12 cellular contexts compared by ENCODE assay signal in the genomic region with DNA sequence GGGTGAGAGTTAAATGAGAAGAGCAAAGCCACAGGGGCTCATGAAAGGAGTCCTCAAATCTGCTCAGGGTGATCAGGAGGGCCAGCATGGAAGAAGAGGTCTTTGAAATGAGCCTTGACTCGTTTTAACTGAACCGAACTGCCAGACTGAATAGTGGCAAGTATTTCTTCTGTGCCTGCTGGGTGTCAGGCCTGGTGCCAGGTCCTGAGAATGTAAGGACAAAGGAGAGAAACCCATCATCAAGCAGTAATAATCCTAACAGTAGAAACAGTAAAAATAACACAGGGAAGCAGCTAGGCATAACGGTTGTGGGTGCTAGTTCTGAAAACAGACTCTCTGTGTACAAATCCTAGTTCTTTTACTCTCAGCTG. TPM values are rescaled to one million over a fixed set of nuclear protein-coding genes. Genes with fewer than 3 reads are reported as not detected.
DNase-seq lines count a peak whose midpoint lies in the region; ATAC-seq, FAIRE-seq and TF ChIP-seq lines count a peak whose summit lies in the region.
"Had no signal": no experiment of that assay in that cellular context is flagged by ENCODE, and none has a peak within 500 bp of the region (broad histone marks: within the 10 kb centered on the region; RNA-seq: fewer than 3 reads in every experiment).

No MANE protein-coding gene starts in this region.

- CTCF ChIA-PET in Calu3 (lab: Charles Lee) (interaction anchor here (1.3 kb wide), 1 partner anchor 17 kb away, joined by 4 read pairs; no protein-coding TSS in a partner anchor), endothelial cell of umbilical vein (lab: Charles Lee) (interaction anchor here (1.1 to 1.9 kb wide), 9 partner anchors 11 to 279 kb away, joined by 3 to 8 read pairs (median 5); no protein-coding TSS in a partner anchor)
- CTCF ChIA-PET in activated naive CD4-positive, alpha-beta T cell treated with anti-CD3 and anti-CD28 coated beads, Interleukin-2, amount 10 ng/mL, durations not matched to agents 7 days and 5 days (lab: Charles Lee), result no interaction called here

- peak overlapping the region; percentile 38 for H3K27ac Mint-ChIP-seq in Calu3 (ENCODE audit: unreplicated experiment)
- no peak overlapping the region for H3K27ac Mint-ChIP-seq in activated naive CD4-positive, alpha-beta T cell treated with anti-CD3 and anti-CD28 coated beads, Interleukin-2, amount 10 ng/mL, durations not matched to agents 7 days and 5 days
- H3K27ac Mint-ChIP-seq: progenitor cell of endocrine pancreas had no signal

- no peaks in the 10 kb centered on the region for H4K20me1 ChIP-seq in endothelial cell of umbilical vein (replicated peaks; ENCODE audit: control insufficient read depth, extremely low read depth, insufficient read depth, low read length)

- peaks cover 38% of the 10 kb centered on the region for H3K4me1 ChIP-seq in endothelial cell of umbilical vein (ENCODE audit: control insufficient read depth, extremely low read depth, insufficient read depth, low read length)
- H3K4me1 ChIP-seq in rectal smooth muscle tissue (ENCODE audit: control insufficient read depth, insufficient read depth, low read length), result peaks cover 20% of the 10 kb centered on the region

- H3K9me3 ChIP-seq in endothelial cell of umbilical vein (replicated peaks; ENCODE audit: control insufficient read depth, insufficient read depth, low read length), result no peaks in the 10 kb centered on the region

- peaks cover 8% of the 10 kb centered on the region for H3K36me3 Mint-ChIP-seq in Calu3 (ENCODE audit: insufficient read depth, unreplicated experiment)
- H3K36me3 Mint-ChIP-seq in activated naive CD4-positive, alpha-beta T cell treated with anti-CD3 and anti-CD28 coated beads, Interleukin-2, amount 10 ng/mL, durations not matched to agents 7 days and 5 days, result no peaks in the 10 kb centered on the region

- no peak for TF ChIP-seq CTCF in Calu3 (IDR thresholded peaks at IDR 0.05; ENCODE audit: unreplicated experiment)
- no peak for TF ChIP-seq CTCF in endothelial cell of umbilical vein (IDR thresholded peaks at IDR 0.05; ENCODE audit: extremely low read depth in 1 of 2, insufficient read depth in 1 of 2, low read depth in 1 of 2, low read length in 2 of 2)
- TF ChIP-seq CTCF in omental fat pad (IDR thresholded peaks at IDR 0.05), result no peak

- intact Hi-C loops in Calu3 (cut with micrococcal nuclease; ENCODE audit: unreplicated experiment), result loop anchor here (5.0 kb wide), 1 partner anchor 37 kb away; no protein-coding TSS in a partner anchor
- intact Hi-C loops in endothelial cell of umbilical vein (cut with micrococcal nuclease), result loop anchor here (1.0 to 2.0 kb wide), 6 partner anchors 12 to 80 kb away; partner anchors contain the start of gene SMAD3
- intact Hi-C loops in head of caudate nucleus (cut with DNase I), result no loop called here

- no peak for DNase-seq in Calu3
- peak; percentile 7 for DNase-seq in RCC 7860 (ENCODE audit: low spot score)
- peak; percentile 52 for DNase-seq in endothelial cell of umbilical vein (ENCODE audit: low read depth, low spot score)
- DNase-seq in NCI-H82 treated with DMSO at 0.1 percent for 48 hours (lab: John Stamatoyannopoulos, UW; ENCODE audit: unreplicated experiment), result no peak
- DNase-seq in omental fat pad (ENCODE audit: low spot score), result no peak
- no peak for DNase-seq in activated naive CD4-positive, alpha-beta T cell treated with anti-CD3 and anti-CD28 coated beads, Interleukin-2, amount 10 ng/mL, durations not matched to agents 7 days and 5 days
- DNase-seq in head of caudate nucleus, result no peak
- DNase-seq: DND-41, NCI-H774 had no signal

- H3K9ac ChIP-seq in endothelial cell of umbilical vein (replicated peaks; ENCODE audit: extremely low read depth, insufficient read depth, low read length) (peak overlapping the region; percentile 49), rectal smooth muscle tissue (ENCODE audit: low read length) (no peak overlapping the region)

- TF ChIP-seq POLR2A in endothelial cell of umbilical vein (IDR thresholded peaks at IDR 0.05; ENCODE audit: low read depth, low read length), result peak; percentile 23

- H3K9me3 Mint-ChIP-seq in Calu3 (ENCODE audit: low read depth, unreplicated experiment), result no peaks in the 10 kb centered on the region
- no peaks in the 10 kb centered on the region for H3K9me3 Mint-ChIP-seq in activated naive CD4-positive, alpha-beta T cell treated with anti-CD3 and anti-CD28 coated beads, Interleukin-2, amount 10 ng/mL, durations not matched to agents 7 days and 5 days

- peak overlapping the region; percentile 77 for H3K27ac ChIP-seq in endothelial cell of umbilical vein (ENCODE audit: insufficient read depth, low read depth, low read length)
- H3K27ac ChIP-seq in rectal smooth muscle tissue (ENCODE audit: low read depth, low read length), result peak overlapping the region; percentile 11

- POLR2A ChIA-PET in endothelial cell of umbilical vein (lab: Charles Lee), result no interaction called here

- no peak overlapping the region for H2AFZ ChIP-seq in endothelial cell of umbilical vein (ENCODE audit: low read depth, low read length)

- BruUV-seq in Calu3 (replicated peaks; lab: Mats Ljungman, UMichigan), result no TSS peak
- no TSS peak for BruUV-seq in endothelial cell of umbilical vein (replicated peaks; lab: Mats Ljungman, UMichigan)

- no peaks in the 10 kb centered on the region for H3K79me2 ChIP-seq in endothelial cell of umbilical vein (ENCODE audit: control insufficient read depth, insufficient read depth, low read length)

- no peak for ATAC-seq in omental fat pad (ENCODE audit: low FRiP score)

- H3K27me3 ChIP-seq in endothelial cell of umbilical vein (ENCODE audit: control insufficient read depth in 2 of 2, insufficient read depth in 2 of 2, low read length in 2 of 2), result no peaks in the 10 kb centered on the region
- no peaks in the 10 kb centered on the region for H3K27me3 ChIP-seq in rectal smooth muscle tissue (ENCODE audit: control insufficient read depth, insufficient read depth, low read length)

- H3K36me3 ChIP-seq in endothelial cell of umbilical vein (ENCODE audit: control insufficient read depth in 2 of 2, extremely low read depth in 1 of 2, insufficient read depth in 2 of 2, low read length in 2 of 2), result no peaks in the 10 kb centered on the region
- no peaks in the 10 kb centered on the region for H3K36me3 ChIP-seq in rectal smooth muscle tissue (ENCODE audit: control insufficient read depth, insufficient read depth, low read length)

- no peaks in the 10 kb centered on the region for H3K27me3 Mint-ChIP-seq in Calu3 (ENCODE audit: unreplicated experiment)
- H3K27me3 Mint-ChIP-seq in activated naive CD4-positive, alpha-beta T cell treated with anti-CD3 and anti-CD28 coated beads, Interleukin-2, amount 10 ng/mL, durations not matched to agents 7 days and 5 days, result peaks cover 21% of the 10 kb centered on the region

- H3K4me2 ChIP-seq in endothelial cell of umbilical vein (ENCODE audit: insufficient read depth, low read length), result peak overlapping the region; percentile 14

- no peaks in the 10 kb centered on the region for H3K9me1 ChIP-seq in endothelial cell of umbilical vein (replicated peaks; ENCODE audit: control insufficient read depth, extremely low read depth, insufficient read depth, low read length)

- peak overlapping the region; percentile 7 for H3K4me3 Mint-ChIP-seq in Calu3 (ENCODE audit: low read depth, unreplicated experiment)
- H3K4me3 Mint-ChIP-seq in activated naive CD4-positive, alpha-beta T cell treated with anti-CD3 and anti-CD28 coated beads, Interleukin-2, amount 10 ng/mL, durations not matched to agents 7 days and 5 days, result no peak overlapping the region

- H3K4me3 ChIP-seq in endothelial cell of umbilical vein (replicated peaks in 1 of 3; ENCODE audit: insufficient read depth in 1 of 3, low read depth in 1 of 3, low read length in 3 of 3) (no peak overlapping the region), rectal smooth muscle tissue (ENCODE audit: low read length) (no peak overlapping the region)

- dilution Hi-C loops in endothelial cell of umbilical vein (cut with MboI; ENCODE audit: extremely low pct_ligation_motif_present, low sequenced_read_pairs), result no loop called here

- peaks cover 42% of the 10 kb centered on the region for H3K4me1 Mint-ChIP-seq in Calu3 (ENCODE audit: low read depth, unreplicated experiment)
- H3K4me1 Mint-ChIP-seq in activated naive CD4-positive, alpha-beta T cell treated with anti-CD3 and anti-CD28 coated beads, Interleukin-2, amount 10 ng/mL, durations not matched to agents 7 days and 5 days, result peaks cover 9% of the 10 kb centered on the region

- no peak for FAIRE-seq in RCC 7860 (lab: Jason Lieb, UNC)
- peak; percentile 78 for FAIRE-seq in endothelial cell of umbilical vein (lab: Jason Lieb, UNC)
- FAIRE-seq: frontal cortex had no signal

TF ChIP-seq in endothelial cell of umbilical vein, 7 proteins besides CTCF, POLR2A, EP300 and RAD21:
- TF ChIP-seq FOS (IDR thresholded peaks at IDR 0.05; ENCODE audit: borderline replicate concordance, insufficient read depth, low read length) (no peak), MYC (IDR thresholded peaks at IDR 0.05; ENCODE audit: low read depth, low read length) (no peak), EZH2 (IDR thresholded peaks at IDR 0.05; ENCODE audit: borderline replicate concordance, low read depth, low read length, severe bottlenecking) (no peak), JUN (IDR thresholded peaks at IDR 0.05; ENCODE audit: borderline replicate concordance, insufficient read depth, insufficient read length, low read depth) (no peak), GATA2 (IDR thresholded peaks at IDR 0.05; ENCODE audit: insufficient read depth, insufficient read length, low read depth, low read length) (no peak), POLR2AphosphoS5 (IDR thresholded peaks at IDR 0.05; ENCODE audit: insufficient read depth, low read depth, low read length) (no peak)
- TF ChIP-seq, protein P1, sequence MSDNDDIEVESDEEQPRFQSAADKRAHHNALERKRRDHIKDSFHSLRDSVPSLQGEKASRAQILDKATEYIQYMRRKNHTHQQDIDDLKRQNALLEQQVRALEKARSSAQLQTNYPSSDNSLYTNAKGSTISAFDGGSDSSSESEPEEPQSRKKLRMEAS (IDR thresholded peaks at IDR 0.05; ENCODE audit: insufficient read depth, insufficient read length), result no peak

RNA-seq across cellular contexts. Expression of gene SMAD3, which starts 40.4 kb away (rescaled TPM):
- 121 and 147 TPM in 2 replicates for total RNA-seq in Calu3 (2022)
- 71.7 and 88.2 TPM in 2 replicates for total RNA-seq in endothelial cell of umbilical vein
- polyA plus RNA-seq in endothelial cell of umbilical vein, result 53.4 and 56.4 TPM in 2 replicates
- 47.7 and 47.9 TPM in 2 replicates for polyA plus RNA-seq in endothelial cell of umbilical vein (2011; cell fraction: cytosol; rRNA removed)
- 114 and 122 TPM in 2 replicates for polyA plus RNA-seq in endothelial cell of umbilical vein (2011; cell fraction: nucleus; rRNA removed)
- 87.3 and 91.3 TPM in 2 replicates for polyA plus RNA-seq in endothelial cell of umbilical vein (2012)
- polyA minus RNA-seq in endothelial cell of umbilical vein, result 53.1 and 59.9 TPM in 2 replicates
- polyA minus RNA-seq in endothelial cell of umbilical vein (2011; cell fraction: cytosol; rRNA and poly(A)+ RNA removed), result 13.7 TPM
- polyA minus RNA-seq in endothelial cell of umbilical vein (2011; cell fraction: nucleus; rRNA and poly(A)+ RNA removed), result 73.9 and 75.1 TPM in 2 replicates
- 10 to 100 TPM; 30.9 to 58.1 (median 49.9) TPM for total RNA-seq in omental fat pad

Comparison
In these comparisons a context has a peak if more than half of its experiments do, and no peak if none do; other contexts are left out.
1. DNase-seq: peak in RCC 7860 (single experiment) and endothelial cell of umbilical vein (single experiment); none in Calu3 (single experiment), NCI-H82 treated with DMSO at 0.1 percent for 48 hours (single experiment), omental fat pad (single experiment), activated naive CD4-positive, alpha-beta T cell treated with anti-CD3 and anti-CD28 coated beads, Interleukin-2, amount 10 ng/mL, durations not matched to agents 7 days and 5 days (single experiment) and head of caudate nucleus (0 of 42).